13 cellular contexts compared by ENCODE assay signal in genomic region chr2:62775367-62775668, GRCh38.
A peak's percentile ranks its signal among the peaks of the same experiment; 100 is the strongest.
DNase-seq lines count a peak whose midpoint lies in the region; ATAC-seq and TF ChIP-seq lines count a peak whose summit lies in the region.
"Had no signal": no experiment of that assay in that cellular context is flagged by ENCODE, and none has a peak within 500 bp of the region (broad histone marks: within the 10 kb centered on the region; RNA-seq: fewer than 3 reads in every experiment).

No MANE protein-coding gene starts in this region.

- H2BK12ac ChIP-seq in H9 (ENCODE audit: insufficient read length, low read depth, low read length), result no peak overlapping the region

- no peaks in the 10 kb centered on the region for H3K23me2 ChIP-seq in H9 (ENCODE audit: insufficient read length, low read depth, low read length, poor library complexity, severe bottlenecking)

- H3K79me2 ChIP-seq in ACC112 (ENCODE audit: control insufficient read depth, insufficient read depth, low read length, unreplicated experiment) (peaks cover 5% of the 10 kb centered on the region), H9 (ENCODE audit: insufficient read depth, low read length) (no peaks in the 10 kb centered on the region)

- H3K9me3 Mint-ChIP-seq in H9, result peaks cover 0 to 2% of the 10 kb centered on the region in 2 experiments; a peak in 1 of 5 replicates
- H3K9me3 Mint-ChIP-seq: CD4-positive, alpha-beta memory T cell had no signal

- no peak for ATAC-seq in RWPE2 (ENCODE audit: low read depth)
- no peak for ATAC-seq in gastroesophageal sphincter
- ATAC-seq in GM18520 (IDR thresholded peaks at IDR 0.05; ENCODE audit: unreplicated experiment), result no peak

- no peak overlapping the region for H4K8ac ChIP-seq in H9 (replicated peaks; ENCODE audit: insufficient read length, low read depth, low read length)

- peaks cover 0 to 5% (median under 1%) of the 10 kb centered on the region in 3 experiments; a peak in 4 of 7 replicates for H3K36me3 Mint-ChIP-seq in H9 (ENCODE audit: insufficient read depth in 1 of 3, low read depth in 3 of 3)

- H3K79me1 ChIP-seq in H9 (ENCODE audit: insufficient read depth, low read depth, low read length, poor library complexity, severe bottlenecking), result no peaks in the 10 kb centered on the region

- no peaks in the 10 kb centered on the region for H4K20me1 ChIP-seq in H9 (ENCODE audit: control insufficient read depth, insufficient read depth, insufficient read length)

- H3K23ac ChIP-seq in H9 (ENCODE audit: insufficient read length, low read depth, low read length), result no peak overlapping the region

- H3K9me3 ChIP-seq in H9 (ENCODE audit: control insufficient read depth, low read depth, low read length) (no peaks in the 10 kb centered on the region), RWPE2 (ENCODE audit: severe bottlenecking) (no peaks in the 10 kb centered on the region), gastroesophageal sphincter (no peaks in the 10 kb centered on the region)
- H3K9me3 ChIP-seq: HAP-1 had no signal

- H3K27me3 ChIP-seq in ACC112 (ENCODE audit: insufficient read depth, low read length) (no peaks in the 10 kb centered on the region), H9 (ENCODE audit: insufficient read depth, low read length) (no peaks in the 10 kb centered on the region), RWPE2 (ENCODE audit: insufficient read depth, poor library complexity, severe bottlenecking) (no peaks in the 10 kb centered on the region), gastroesophageal sphincter (no peaks in the 10 kb centered on the region)

- no peak for TF ChIP-seq POLR2A in gastroesophageal sphincter (IDR thresholded peaks at IDR 0.05)

- no peak overlapping the region for H3K4me2 ChIP-seq in H9 (ENCODE audit: insufficient read depth, insufficient read length, low read length)

- DNase-seq in H9 (no peak), RWPE2 (ENCODE audit: low spot score) (no peak), epithelial cell of prostate (ENCODE audit: low read depth, low spot score) (no peak), SW480 (ENCODE audit: low spot score) (no peak), NCI-H1417 treated with DMSO at 0.1 percent for 48 hours (lab: John Stamatoyannopoulos, UW) (no peak)
- DNase-seq: GF-D8; NCI-H1048; NK-92 treated with Interleukin-12 subunit alpha and Interleukin-12 subunit beta, amount 100 ng/mL, for 24 hours had no signal

- H3K14ac ChIP-seq in H9 (ENCODE audit: insufficient read depth, low read length), result no peak overlapping the region

- H3K4me3 ChIP-seq in ACC112 (ENCODE audit: low read depth, low read length), result no peak overlapping the region
- no peak overlapping the region for H3K4me3 ChIP-seq in RWPE2 (ENCODE audit: severe bottlenecking)
- no peak overlapping the region for H3K4me3 ChIP-seq in gastroesophageal sphincter
- H3K4me3 ChIP-seq: HAP-1 had no signal

- H3K9ac ChIP-seq in H9 (ENCODE audit: extremely low read depth, insufficient read length, low read length), result no peak overlapping the region

- no peak for TF ChIP-seq EP300 in gastroesophageal sphincter (IDR thresholded peaks at IDR 0.05)

- no peak overlapping the region for H3K4ac ChIP-seq in H9 (ENCODE audit: low read depth, low read length)

- no CpG with 5 or more reads among the region's 2 CpGs for WGBS in H9 (ENCODE audit: extremely low coverage, insufficient read length, low lambda C conversion rate)
- 22 to 26% methylated on average over 2 of the region's 2 CpGs for WGBS in gastroesophageal sphincter (ENCODE audit: low coverage in 1 of 2), 2 donors

- H3K27me3 Mint-ChIP-seq in H9 (ENCODE audit: low read depth), result no peaks in the 10 kb centered on the region
- H3K27me3 Mint-ChIP-seq: CD4-positive, alpha-beta memory T cell had no signal

- no peak overlapping the region for H3K56ac ChIP-seq in H9 (ENCODE audit: insufficient read length, low read depth, low read length)

- 0 out of 2 replicates have a peak, but pooled peaks cover 2% of the 10 kb centered on the region for H3K36me3 ChIP-seq in ACC112 (ENCODE audit: insufficient read depth, low read length)
- peaks cover 61% of the 10 kb centered on the region for H3K36me3 ChIP-seq in RWPE2 (ENCODE audit: low read depth)
- no peaks in the 10 kb centered on the region for H3K36me3 ChIP-seq in gastroesophageal sphincter
- H3K36me3 ChIP-seq: HAP-1 had no signal

- H2BK15ac ChIP-seq in H9 (ENCODE audit: low read depth, low read length), result no peak overlapping the region

- H4K5ac ChIP-seq in H9 (ENCODE audit: insufficient read length, low read depth, low read length), result no peak overlapping the region

- H2BK20ac ChIP-seq in H9 (ENCODE audit: low read depth, low read length, poor library complexity, severe bottlenecking), result no peak overlapping the region

- H3K27ac Mint-ChIP-seq in H9, result no peak overlapping the region
- H3K27ac Mint-ChIP-seq: CD4-positive, alpha-beta memory T cell had no signal

- no peak overlapping the region for H3K4me3 Mint-ChIP-seq in H9
- H3K4me3 Mint-ChIP-seq: CD4-positive, alpha-beta memory T cell had no signal

- H2BK5ac ChIP-seq in H9 (ENCODE audit: insufficient read length, low read length), result no peak overlapping the region

- peak overlapping the region; percentile 43; the same call in 1 of the 2 replicates for H3K27ac ChIP-seq in ACC112 (ENCODE audit: low read depth, low read length)
- H3K27ac ChIP-seq in H9 (ENCODE audit: insufficient read length, low read depth, low read length), result no peak overlapping the region
- H3K27ac ChIP-seq in RWPE2 (ENCODE audit: poor library complexity, severe bottlenecking), result no peak overlapping the region
- H3K27ac ChIP-seq in epithelial cell of prostate, result peak overlapping the region; percentile 62
- no peak overlapping the region for H3K27ac ChIP-seq in gastroesophageal sphincter

- H3K4me1 ChIP-seq in ACC112 (ENCODE audit: control insufficient read depth, insufficient read depth, low read length, unreplicated experiment) (peaks cover 5% of the 10 kb centered on the region), H9 (ENCODE audit: insufficient read depth, low read length) (no peaks in the 10 kb centered on the region), RWPE2 (ENCODE audit: insufficient read depth, poor library complexity, severe bottlenecking) (peaks cover 7% of the 10 kb centered on the region), gastroesophageal sphincter (peaks cover 0 to 16% (median 2%) of the 10 kb centered on the region in 3 donors)

- H4K91ac ChIP-seq in H9 (ENCODE audit: insufficient read length, low read depth, low read length), result no peak overlapping the region

- H3T11ph ChIP-seq in H9 (ENCODE audit: low read length), result no peak overlapping the region

- no peak overlapping the region for H3K18ac ChIP-seq in H9 (ENCODE audit: insufficient read length, low read depth, low read length)

- TF ChIP-seq CTCF in H9 (conservative IDR thresholded peaks at IDR 0.05) (peak; percentile 5; the same call in 1 of the 3 replicates), RWPE2 (IDR thresholded peaks at IDR 0.05; ENCODE audit: poor library complexity, severe bottlenecking) (peak; percentile 73), gastroesophageal sphincter (IDR thresholded peaks at IDR 0.05) (no peak)

- H2AFZ ChIP-seq in ACC112 (ENCODE audit: low read length, unreplicated experiment) (no peak overlapping the region), H9 (ENCODE audit: low read length) (no peak overlapping the region)

- no peak overlapping the region for H2AK5ac ChIP-seq in H9 (ENCODE audit: insufficient read length, low read length)

- peaks cover 11 to 22% of the 10 kb centered on the region in 2 experiments for H3K4me1 Mint-ChIP-seq in H9

- no peak overlapping the region for H2BK120ac ChIP-seq in H9 (ENCODE audit: low read depth, low read length, poor library complexity, severe bottlenecking)

Comparison
In these comparisons a context has a peak if more than half of its experiments do, and no peak if none do; other contexts are left out.
1. H3K27ac ChIP-seq: peak in ACC112 (single experiment) and epithelial cell of prostate (single experiment); none in H9 (single experiment), RWPE2 (single experiment) and gastroesophageal sphincter (0 of 4).
2. CTCF ChIP-seq: peak in H9 (single experiment) and RWPE2 (single experiment); none in gastroesophageal sphincter (0 of 4).